ENCODE assay signal across 2 cellular contexts in the genomic region with DNA sequence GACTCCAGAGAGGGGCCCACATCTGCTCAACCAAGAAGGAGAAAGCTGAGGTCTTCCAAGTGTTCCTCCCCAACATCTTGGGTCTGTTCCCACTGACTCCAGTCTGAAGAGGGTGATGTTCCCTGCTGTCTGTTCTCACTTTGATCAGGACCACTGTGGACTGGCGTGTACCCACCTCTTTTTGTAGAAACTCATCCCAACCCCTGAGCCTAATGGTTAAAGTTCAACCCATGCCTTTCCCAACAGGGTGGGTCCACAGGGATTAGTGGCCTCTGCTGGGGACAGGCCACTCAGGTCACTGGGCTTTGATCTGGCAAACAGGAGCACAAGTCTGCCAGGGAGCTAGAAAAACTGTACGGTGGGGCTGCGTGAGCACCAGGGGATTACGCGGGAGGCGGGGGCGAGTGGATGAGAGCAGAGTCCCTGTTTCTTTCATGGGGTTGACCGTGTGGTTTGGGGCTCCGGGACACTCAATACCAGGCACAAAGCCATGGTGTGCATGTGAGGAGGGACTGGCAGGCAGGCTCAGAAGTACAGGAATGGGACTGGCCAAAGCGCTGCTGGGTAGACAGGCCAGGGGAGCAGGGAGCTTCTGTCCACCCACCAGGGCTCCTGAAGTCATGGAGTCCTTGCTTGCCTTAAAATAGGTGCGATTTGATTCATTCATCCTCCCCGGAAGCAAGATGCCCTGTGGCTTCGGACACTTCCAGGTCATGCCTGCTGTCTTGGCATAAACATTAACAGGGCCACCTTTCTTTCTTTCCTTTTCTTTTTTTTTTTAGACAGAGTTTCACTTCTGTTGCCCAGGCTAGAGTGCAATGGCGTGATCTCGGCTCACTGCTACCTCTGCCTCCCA.
A peak's percentile ranks its signal among the peaks of the same experiment; 100 is the strongest.
TF ChIP-seq lines count a peak whose summit lies in the region.

TSS of gene CA5A (minus strand) at position 155 of the 856 bp plus-strand sequence. CDS start at position 76, 79 bp downstream.

TF ChIP-seq in HepG2, 621 proteins besides CTCF, POLR2A, EP300 and RAD21 (continues in another document):
- TF ChIP-seq PRDM10 (CRISPR knock-in tag; IDR thresholded peaks at IDR 0.05; ENCODE audit: low read depth): peak; percentile 90
- peak; percentile 90 for TF ChIP-seq CEBPG (CRISPR knock-in tag; IDR thresholded peaks at IDR 0.05)
- TF ChIP-seq MBNL3 (CRISPR knock-in tag; conservative IDR thresholded peaks at IDR 0.05): no peak
- peak; percentile 27; the same call in 1 of the 2 replicates for TF ChIP-seq GTF2F1 (IDR thresholded peaks at IDR 0.05; ENCODE audit: low read length)
- peak; percentile 39; the same call in 1 of the 2 replicates for TF ChIP-seq ZNF761 (CRISPR knock-in tag; conservative IDR thresholded peaks at IDR 0.05)
- TF ChIP-seq FOXP1 (IDR thresholded peaks at IDR 0.05): no peak
- TF ChIP-seq FOXP1 (CRISPR knock-in tag; IDR thresholded peaks at IDR 0.05): peak; percentile 56
- peak; percentile 82; the same call in 1 of the 2 replicates for TF ChIP-seq SKIL (CRISPR knock-in tag; IDR thresholded peaks at IDR 0.05; ENCODE audit: borderline replicate concordance)
- TF ChIP-seq SRSF4 (IDR thresholded peaks at IDR 0.05; ENCODE audit: low read depth, low read length, poor library complexity, severe bottlenecking): no peak
- peak; percentile 90 for TF ChIP-seq ZNF329 (CRISPR knock-in tag; IDR thresholded peaks at IDR 0.05; ENCODE audit: low read depth)
- peak; percentile 94; the same call in 1 of the 2 replicates for TF ChIP-seq ZNF430 (CRISPR knock-in tag; IDR thresholded peaks at IDR 0.05)
- peak; percentile 72; the same call in 1 of the 2 replicates for TF ChIP-seq BRD4 (CRISPR knock-in tag; IDR thresholded peaks at IDR 0.05)
- no peak for TF ChIP-seq IKZF4 (CRISPR knock-in tag; IDR thresholded peaks at IDR 0.05; ENCODE audit: borderline replicate concordance, low read depth, not compliant biosample characterization)
- TF ChIP-seq SIX1 (CRISPR knock-in tag; IDR thresholded peaks at IDR 0.05; ENCODE audit: borderline replicate concordance): peak; percentile 71; the same call in 1 of the 2 replicates
- TF ChIP-seq, protein P1, sequence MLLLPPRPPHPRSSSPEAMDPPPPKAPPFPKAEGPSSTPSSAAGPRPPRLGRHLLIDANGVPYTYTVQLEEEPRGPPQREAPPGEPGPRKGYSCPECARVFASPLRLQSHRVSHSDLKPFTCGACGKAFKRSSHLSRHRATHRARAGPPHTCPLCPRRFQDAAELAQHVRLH (CRISPR knock-in tag; IDR thresholded peaks at IDR 0.05; ENCODE audit: borderline replicate concordance, low read depth): peak; percentile 98; the same call in 1 of the 2 replicates
- peak; percentile 75; the same call in 1 of the 2 replicates for TF ChIP-seq AKAP8 (CRISPR knock-in tag; IDR thresholded peaks at IDR 0.05)
- TF ChIP-seq, protein P2, sequence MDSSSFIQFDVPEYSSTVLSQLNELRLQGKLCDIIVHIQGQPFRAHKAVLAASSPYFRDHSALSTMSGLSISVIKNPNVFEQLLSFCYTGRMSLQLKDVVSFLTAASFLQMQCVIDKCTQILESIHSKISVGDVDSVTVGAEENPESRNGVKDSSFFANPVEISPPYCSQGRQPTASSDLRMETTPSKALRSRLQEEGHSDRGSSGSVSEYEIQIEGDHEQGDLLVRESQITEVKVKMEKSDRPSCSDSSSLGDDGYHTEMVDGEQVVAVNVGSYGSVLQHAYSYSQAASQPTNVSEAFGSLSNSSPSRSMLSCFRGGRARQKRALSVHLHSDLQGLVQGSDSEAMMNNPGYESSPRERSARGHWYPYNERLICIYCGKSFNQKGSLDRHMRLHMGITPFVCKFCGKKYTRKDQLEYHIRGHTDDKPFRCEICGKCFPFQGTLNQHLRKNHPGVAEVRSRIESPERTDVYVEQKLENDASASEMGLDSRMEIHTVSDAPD (CRISPR knock-in tag; IDR thresholded peaks at IDR 0.05): peak; percentile 98
- TF ChIP-seq ZBTB1 (CRISPR knock-in tag; IDR thresholded peaks at IDR 0.05; ENCODE audit: borderline replicate concordance): no peak
- TF ChIP-seq MXI1 (IDR thresholded peaks at IDR 0.05; ENCODE audit: borderline replicate concordance, low read depth, low read length): peak; percentile 72; the same call in 1 of the 3 replicates
- TF ChIP-seq HNRNPH1 (optimal IDR thresholded peaks at IDR 0.05; ENCODE audit: low read depth, low read length): no peak
- peak; percentile 77; the same call in 1 of the 2 replicates for TF ChIP-seq KDM2A (CRISPR knock-in tag; IDR thresholded peaks at IDR 0.05; ENCODE audit: borderline replicate concordance, low read depth)
- peak; percentile 97 for TF ChIP-seq FOXC1 (CRISPR knock-in tag; IDR thresholded peaks at IDR 0.05; ENCODE audit: borderline replicate concordance)
- TF ChIP-seq ZNF205 (CRISPR knock-in tag; IDR thresholded peaks at IDR 0.05): peak; percentile 95

TF ChIP-seq in HEK293T, 16 proteins besides CTCF, POLR2A, EP300 and RAD21:
- no peak for TF ChIP-seq SP1 (IDR thresholded peaks at IDR 0.05)
- TF ChIP-seq LEF1 (IDR thresholded peaks at IDR 0.05; ENCODE audit: borderline replicate concordance): no peak
- TF ChIP-seq ZNF384 (IDR thresholded peaks at IDR 0.05): no peak
- no peak for TF ChIP-seq FOXM1 (IDR thresholded peaks at IDR 0.05; ENCODE audit: borderline replicate concordance)
TF ChIP-seq in HEK293T: peak in this region for 0.
